In the genomic region with DNA sequence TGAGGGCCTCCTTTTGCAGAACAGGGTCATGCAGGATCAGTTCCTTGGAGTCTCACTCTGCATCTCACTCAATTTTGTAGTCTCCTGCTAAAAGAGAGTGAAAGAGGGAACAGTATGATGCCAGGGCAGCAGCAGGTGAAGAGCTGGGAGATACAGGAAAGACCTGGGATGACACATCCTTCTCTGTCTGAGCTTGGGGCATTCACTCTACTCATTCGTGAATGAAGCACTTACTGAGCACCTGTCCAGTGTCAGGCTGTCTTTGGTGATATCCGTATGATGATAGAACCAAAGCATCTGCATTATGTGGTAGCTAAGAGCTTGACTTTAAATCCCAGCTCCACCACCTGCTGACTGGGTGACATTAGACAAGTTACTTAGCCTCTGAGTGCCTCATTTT, we compare ENCODE assay signal across 12 cellular contexts. TPM values are rescaled to one million over a fixed set of nuclear protein-coding genes. Genes with fewer than 3 reads are reported as not detected.
DNase-seq lines count a peak whose midpoint lies in the region; ATAC-seq and TF ChIP-seq lines count a peak whose summit lies in the region.
"Had no signal": no experiment of that assay in that cellular context is flagged by ENCODE, and none has a peak within 500 bp of the region (broad histone marks: within the 10 kb centered on the region; RNA-seq: fewer than 3 reads in every experiment).

No MANE protein-coding gene starts in this region.

- H3K4me1 ChIP-seq in Karpas-422 (ENCODE audit: low read length), result peaks cover 64% of the 10 kb centered on the region

- H3K9me2 ChIP-seq in Karpas-422 (replicated peaks; ENCODE audit: insufficient read depth, low read length) (no peaks in the 10 kb centered on the region), neural cell (ENCODE audit: insufficient read depth, low read length) (no peaks in the 10 kb centered on the region)

- H3K4me3 ChIP-seq in Karpas-422 (ENCODE audit: low read length) (no peak overlapping the region), neural cell (ENCODE audit: low read length) (no peak overlapping the region)
- H3K4me3 ChIP-seq: SK-N-MC, thyroid gland had no signal

- ATAC-seq in GM19351 (IDR thresholded peaks at IDR 0.05; ENCODE audit: unreplicated experiment), result no peak
- ATAC-seq: activated CD4-positive, CD25-positive, alpha-beta regulatory T cell treated with anti-CD3 and anti-CD28 coated beads, Interleukin-2, amount 50 U/mL, for 24 hours had no signal

- no peak for TF ChIP-seq EP300 in neural cell (conservative IDR thresholded peaks at IDR 0.05; ENCODE audit: poor library complexity, severe bottlenecking)

- peaks cover 55% of the 10 kb centered on the region for H3K4me1 Mint-ChIP-seq in chondrocyte (ENCODE audit: low read depth)

- no peak overlapping the region for H3K4me2 ChIP-seq in Karpas-422 (ENCODE audit: low read depth, low read length, poor library complexity, severe bottlenecking)
- no peak overlapping the region for H3K4me2 ChIP-seq in neural cell (ENCODE audit: low read length)

- no peaks in the 10 kb centered on the region for H3F3A ChIP-seq in neural cell (ENCODE audit: insufficient read depth, low read length, poor library complexity, severe bottlenecking)

- peak overlapping the region; percentile 58 for H3K27ac Mint-ChIP-seq in chondrocyte (ENCODE audit: unreplicated experiment)

- H3K79me2 ChIP-seq in Karpas-422 (ENCODE audit: low read length), result peaks cover 97% of the 10 kb centered on the region
- H3K79me2 ChIP-seq in neural cell (replicated peaks; ENCODE audit: insufficient read depth, low read length), result peaks cover 80% of the 10 kb centered on the region

- H2AFZ ChIP-seq in Karpas-422 (ENCODE audit: low read length), result no peak overlapping the region
- H2AFZ ChIP-seq in neural cell (ENCODE audit: low read depth, low read length), result no peak overlapping the region

- no peak overlapping the region for H3K4me3 Mint-ChIP-seq in chondrocyte (ENCODE audit: unreplicated experiment)

- H3K27ac ChIP-seq in Karpas-422 (ENCODE audit: low read length), result 0 out of 2 replicates have a peak overlapping the region, but pooled peaks have one; percentile 36
- H3K27ac ChIP-seq in neural cell (ENCODE audit: low read length), result peak overlapping the region; percentile 45
- H3K27ac ChIP-seq: SK-N-MC, thyroid gland had no signal

- no peak overlapping the region for H3K9ac ChIP-seq in Karpas-422 (ENCODE audit: low read length)
- H3K9ac ChIP-seq in neural cell (ENCODE audit: low read length), result no peak overlapping the region

- no peaks in the 10 kb centered on the region for H3K9me3 ChIP-seq in Karpas-422 (ENCODE audit: low read length)
- no peaks in the 10 kb centered on the region for H3K9me3 ChIP-seq in neural cell (ENCODE audit: low read length)
- H3K9me3 ChIP-seq: thyroid gland had no signal

- peaks cover 31% of the 10 kb centered on the region for H3K36me3 ChIP-seq in Karpas-422 (ENCODE audit: insufficient read depth, low read length)
- peaks cover 7% of the 10 kb centered on the region for H3K36me3 ChIP-seq in neural cell (ENCODE audit: insufficient read depth, low read length)
- H3K36me3 ChIP-seq: thyroid gland had no signal

- H3K27me3 ChIP-seq in Karpas-422 (ENCODE audit: low read length) (no peaks in the 10 kb centered on the region), neural cell (ENCODE audit: insufficient read depth, low read depth, low read length) (no peaks in the 10 kb centered on the region)
- H3K27me3 ChIP-seq: thyroid gland had no signal

- TF ChIP-seq CTCF in chondrocyte (IDR thresholded peaks at IDR 0.05), result no peak
- no peak for TF ChIP-seq CTCF in neural cell (IDR thresholded peaks at IDR 0.05; ENCODE audit: poor library complexity, severe bottlenecking)

- no peaks in the 10 kb centered on the region for H3K9me3 Mint-ChIP-seq in chondrocyte (ENCODE audit: low read depth)

- H4K20me1 ChIP-seq in Karpas-422 (ENCODE audit: insufficient read depth, low read depth, low read length) (peaks cover 57% of the 10 kb centered on the region), neural cell (ENCODE audit: insufficient read depth) (peaks cover 5% of the 10 kb centered on the region)

- no peak for TF ChIP-seq RAD21 in neural cell (conservative IDR thresholded peaks at IDR 0.05)

- DNase-seq in NCI-H2196 (lab: John Stamatoyannopoulos, UW; ENCODE audit: unreplicated experiment) (peak; percentile 40), NCI-H2196 treated with DMSO at 0.1 percent for 48 hours (lab: John Stamatoyannopoulos, UW; ENCODE audit: unreplicated experiment) (no peak), Karpas-422 (no peak), chondrocyte (ENCODE audit: low spot score) (no peak), NCI-H1930 (lab: John Stamatoyannopoulos, UW) (no peak), DMS 273 treated with DMSO at 0.1 percent for 48 hours (lab: John Stamatoyannopoulos, UW) (no peak)
- DNase-seq: activated effector memory CD4-positive, alpha-beta T cell treated with Interleukin-2 at 50 U/mL for 16 hours; thyroid gland had no signal

- H3K27me3 Mint-ChIP-seq in chondrocyte (ENCODE audit: low read depth), result no peaks in the 10 kb centered on the region

- no peaks in the 10 kb centered on the region for H3K36me3 Mint-ChIP-seq in chondrocyte (ENCODE audit: low read depth)

TF ChIP-seq in neural cell, 6 proteins besides CTCF, POLR2A, EP300 and RAD21:
- TF ChIP-seq, protein P1, sequence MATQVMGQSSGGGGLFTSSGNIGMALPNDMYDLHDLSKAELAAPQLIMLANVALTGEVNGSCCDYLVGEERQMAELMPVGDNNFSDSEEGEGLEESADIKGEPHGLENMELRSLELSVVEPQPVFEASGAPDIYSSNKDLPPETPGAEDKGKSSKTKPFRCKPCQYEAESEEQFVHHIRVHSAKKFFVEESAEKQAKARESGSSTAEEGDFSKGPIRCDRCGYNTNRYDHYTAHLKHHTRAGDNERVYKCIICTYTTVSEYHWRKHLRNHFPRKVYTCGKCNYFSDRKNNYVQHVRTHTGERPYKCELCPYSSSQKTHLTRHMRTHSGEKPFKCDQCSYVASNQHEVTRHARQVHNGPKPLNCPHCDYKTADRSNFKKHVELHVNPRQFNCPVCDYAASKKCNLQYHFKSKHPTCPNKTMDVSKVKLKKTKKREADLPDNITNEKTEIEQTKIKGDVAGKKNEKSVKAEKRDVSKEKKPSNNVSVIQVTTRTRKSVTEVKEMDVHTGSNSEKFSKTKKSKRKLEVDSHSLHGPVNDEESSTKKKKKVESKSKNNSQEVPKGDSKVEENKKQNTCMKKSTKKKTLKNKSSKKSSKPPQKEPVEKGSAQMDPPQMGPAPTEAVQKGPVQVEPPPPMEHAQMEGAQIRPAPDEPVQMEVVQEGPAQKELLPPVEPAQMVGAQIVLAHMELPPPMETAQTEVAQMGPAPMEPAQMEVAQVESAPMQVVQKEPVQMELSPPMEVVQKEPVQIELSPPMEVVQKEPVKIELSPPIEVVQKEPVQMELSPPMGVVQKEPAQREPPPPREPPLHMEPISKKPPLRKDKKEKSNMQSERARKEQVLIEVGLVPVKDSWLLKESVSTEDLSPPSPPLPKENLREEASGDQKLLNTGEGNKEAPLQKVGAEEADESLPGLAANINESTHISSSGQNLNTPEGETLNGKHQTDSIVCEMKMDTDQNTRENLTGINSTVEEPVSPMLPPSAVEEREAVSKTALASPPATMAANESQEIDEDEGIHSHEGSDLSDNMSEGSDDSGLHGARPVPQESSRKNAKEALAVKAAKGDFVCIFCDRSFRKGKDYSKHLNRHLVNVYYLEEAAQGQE (IDR thresholded peaks at IDR 0.05; ENCODE audit: borderline replicate concordance), result no peak
- TF ChIP-seq SMC3 (conservative IDR thresholded peaks at IDR 0.05; ENCODE audit: poor library complexity) (no peak), MXI1 (conservative IDR thresholded peaks at IDR 0.05; ENCODE audit: poor library complexity, severe bottlenecking) (no peak), TAF1 (IDR thresholded peaks at IDR 0.05; ENCODE audit: low read depth) (no peak), EZH2 (IDR thresholded peaks at IDR 0.05; ENCODE audit: borderline replicate concordance, insufficient read depth, low read length, poor library complexity, severe bottlenecking) (no peak)

RNA-seq across cellular contexts. Expression of a gene that starts 14.4 kb away (rescaled TPM):
- 159 and 190 TPM in 2 replicates for total RNA-seq in Karpas-422 (2014; rRNA removed; shearing (Covaris generic); ENCODE audit: low replicate concordance)
- total RNA-seq in chondrocyte, result 91.3 to 106 TPM (median 100 TPM) in 3 replicates
- 73.0 and 87.3 TPM in 2 replicates for polyA plus RNA-seq in neural cell
- 131 and 133 TPM in 2 replicates for polyA minus RNA-seq in neural cell

RNA-seq across cellular contexts. Expression of a gene that starts 46.8 kb away (rescaled TPM):
- total RNA-seq in Karpas-422 (2014; rRNA removed; shearing (Covaris generic); ENCODE audit: low replicate concordance), result 4.4 and 12.5 TPM in 2 replicates
- total RNA-seq in chondrocyte, result 6.6 to 10.1 TPM (median 7.0 TPM) in 3 replicates
- 2.2 and 6.6 TPM in 2 replicates for polyA plus RNA-seq in neural cell
- polyA minus RNA-seq in neural cell, result 13.1 and 20.2 TPM in 2 replicates
